ENCODE assay signal across 8 cellular contexts in the genomic region with DNA sequence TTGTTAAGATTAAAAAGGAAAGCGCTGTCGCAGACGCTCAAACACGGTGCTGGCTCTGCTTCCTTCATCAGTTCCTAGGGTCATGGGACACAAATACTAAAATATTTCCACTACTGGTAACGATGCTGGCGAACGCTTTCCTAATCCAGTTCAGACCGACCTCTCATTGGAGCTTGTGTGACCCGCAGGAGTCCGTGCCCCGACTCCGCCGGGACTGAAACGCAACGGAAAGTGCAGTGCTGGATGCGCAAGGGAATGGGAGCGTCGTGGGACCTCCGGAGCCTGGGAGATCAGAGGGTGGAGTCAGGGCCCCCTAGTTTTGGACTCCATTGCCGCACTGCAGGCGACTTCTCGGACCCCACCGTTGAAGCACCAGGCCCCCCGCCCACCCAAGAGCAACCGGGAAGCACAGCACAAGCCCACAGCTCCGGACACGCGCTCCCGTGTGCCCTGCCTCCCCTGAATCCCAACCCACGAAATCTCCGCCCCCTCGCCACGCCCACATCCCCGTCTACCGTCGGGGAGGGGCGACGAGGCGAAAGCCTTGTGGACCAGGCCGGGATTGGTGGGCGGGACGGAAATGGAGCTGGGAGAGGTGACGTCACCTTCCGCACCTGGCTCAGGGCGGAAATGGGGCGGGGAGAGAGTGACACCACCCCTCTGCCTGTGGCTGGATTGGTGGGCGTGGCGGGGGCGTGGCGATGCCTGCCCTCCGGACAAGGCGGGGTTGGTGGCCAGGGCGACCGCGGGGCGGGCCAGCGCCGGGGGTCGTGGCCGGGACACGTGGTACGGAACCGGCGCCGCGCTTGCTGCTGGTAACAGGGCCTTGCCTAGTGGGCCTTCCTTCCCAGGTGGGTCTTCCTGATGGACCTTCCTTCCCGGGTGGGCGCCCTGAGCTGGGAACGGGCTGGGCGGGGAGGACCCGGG. TPM values are rescaled to one million over a fixed set of nuclear protein-coding genes. Genes with fewer than 3 reads are reported as not detected.
DNase-seq lines count a peak whose midpoint lies in the region; ATAC-seq and TF ChIP-seq lines count a peak whose summit lies in the region.

TSS of gene CNDP2 (plus strand) at position 783 of the 927 bp plus-strand sequence. CDS start 3,611 bp downstream, outside the sequence.

- H3K27ac Mint-ChIP-seq in T-helper 2 cell treated with Interferon-gamma antibody and Interleukin-4, amounts not matched to agents 5 μg/mL and 100 μg/mL, for 36 hours, result peak within 1 kb of the TSS; percentile 92

- H3K9me3 Mint-ChIP-seq in T-helper 2 cell treated with Interferon-gamma antibody and Interleukin-4, amounts not matched to agents 5 μg/mL and 100 μg/mL, for 36 hours, result no peaks in the 10 kb centered on the region

- H3K4me1 Mint-ChIP-seq in T-helper 2 cell treated with Interferon-gamma antibody and Interleukin-4, amounts not matched to agents 5 μg/mL and 100 μg/mL, for 36 hours (ENCODE audit: low read depth), result peaks cover 36% of the 10 kb centered on the region

- H3K4me3 Mint-ChIP-seq in T-helper 2 cell treated with Interferon-gamma antibody and Interleukin-4, amounts not matched to agents 5 μg/mL and 100 μg/mL, for 36 hours, result peak within 1 kb of the TSS; percentile 89

- TF ChIP-seq CTCF in ascending aorta (IDR thresholded peaks at IDR 0.05) (no peak), right atrium auricular region (IDR thresholded peaks at IDR 0.05) (no peak), uterus (IDR thresholded peaks at IDR 0.05) (peak in 1 of 4 experiments; percentile 13)

- DNase-seq in NCI-H1930 (lab: John Stamatoyannopoulos, UW) (peak; percentile 99 to 100), ascending aorta (ENCODE audit: low spot score in 2 of 2) (peak; percentile 98 to 100), right atrium auricular region (ENCODE audit: low spot score) (peak; percentile 99), pulmonary artery endothelial cell (ENCODE audit: low read depth, low spot score) (peak; percentile 92), uterus (peak; percentile 100)
- DNase-seq in T-helper 2 cell treated with Interferon-gamma antibody and Interleukin-4, amounts not matched to agents 5 μg/mL and 100 μg/mL, for 36 hours (ENCODE audit: low spot score), result peak; percentile 99

- H3K36me3 ChIP-seq in ascending aorta, result peaks cover 0 to 2% of the 10 kb centered on the region in 2 donors
- peaks cover 2% of the 10 kb centered on the region for H3K36me3 ChIP-seq in right atrium auricular region
- H3K36me3 ChIP-seq in uterus, result no peaks in the 10 kb centered on the region

- no peaks in the 10 kb centered on the region for H3K27me3 ChIP-seq in ascending aorta
- no peaks in the 10 kb centered on the region for H3K27me3 ChIP-seq in right atrium auricular region
- H3K27me3 ChIP-seq in uterus, result no peaks in the 10 kb centered on the region

- H3K4me1 ChIP-seq in ascending aorta, result peaks cover 0 to 9% of the 10 kb centered on the region in 2 donors
- peaks cover 0 to 36% of the 10 kb centered on the region in 2 donors for H3K4me1 ChIP-seq in right atrium auricular region
- no peaks in the 10 kb centered on the region for H3K4me1 ChIP-seq in uterus

- H3K9me3 ChIP-seq in ascending aorta, result no peaks in the 10 kb centered on the region
- H3K9me3 ChIP-seq in right atrium auricular region, result no peaks in the 10 kb centered on the region
- H3K9me3 ChIP-seq in uterus, result no peaks in the 10 kb centered on the region

- H3K4me3 ChIP-seq in ascending aorta, result peak within 1 kb of the TSS; percentile 75 to 87
- peak within 1 kb of the TSS; percentile 85 to 92 for H3K4me3 ChIP-seq in right atrium auricular region
- H3K4me3 ChIP-seq in uterus, result peak within 1 kb of the TSS; percentile 60 to 68

- ATAC-seq in GM18502 (IDR thresholded peaks at IDR 0.05; ENCODE audit: poor library complexity, unreplicated experiment) (peak; percentile 75), HG02970 (IDR thresholded peaks at IDR 0.05; ENCODE audit: low FRiP score, unreplicated experiment) (peak; percentile 83)

- H3K27ac ChIP-seq in ascending aorta, result peak within 1 kb of the TSS; percentile 88 to 97
- peak within 1 kb of the TSS; percentile 90 to 92 for H3K27ac ChIP-seq in right atrium auricular region
- H3K27ac ChIP-seq in uterus, result peak within 1 kb of the TSS; percentile 77 to 82

- peaks cover 21% of the 10 kb centered on the region for H3K36me3 Mint-ChIP-seq in T-helper 2 cell treated with Interferon-gamma antibody and Interleukin-4, amounts not matched to agents 5 μg/mL and 100 μg/mL, for 36 hours (ENCODE audit: low read depth)

- intact Hi-C loops in ascending aorta (cut with DNase I) (loop anchor here (1.0 to 10.0 kb wide), 9 partner anchors 56 to 1999 kb away; partner anchors contain the start of genes PTGR3, TIMM21, ZNF407 and ZNF516), uterus (cut with DNase I; ENCODE audit: low total_unique reads) (no loop called here)

- TF ChIP-seq POLR2A in uterus (IDR thresholded peaks at IDR 0.05), result peak; percentile 87 to 91

- H3K27me3 Mint-ChIP-seq in T-helper 2 cell treated with Interferon-gamma antibody and Interleukin-4, amounts not matched to agents 5 μg/mL and 100 μg/mL, for 36 hours (ENCODE audit: low read depth), result peaks cover 19% of the 10 kb centered on the region

RNA-seq across cellular contexts. Expression of gene CNDP2, which starts in this region (rescaled TPM):
- total RNA-seq in ascending aorta (33.5 TPM), right atrium auricular region (10 to 100 TPM; 31.2 to 62.6 TPM), pulmonary artery endothelial cell (100 and 129 TPM in 2 replicates), uterus (100 to 1,000 TPM in 2 of 4 donors, 10 to 100 TPM in 2; 56.2 to 149 (median 110) TPM)

Comparison
In these comparisons a context has a peak if more than half of its experiments do, and no peak if none do; other contexts are left out.
1. Peak in every context shown above with its lines: DNase-seq, ATAC-seq, H3K4me3 ChIP-seq and H3K27ac ChIP-seq.